Comparison of ENCODE assay signal across 18 cellular contexts in genomic region chr7:139886206-139886605, GRCh38. TPM values are rescaled to one million over a fixed set of nuclear protein-coding genes. Genes with fewer than 3 reads are reported as not detected.
DNase-seq lines count a peak whose midpoint lies in the region; ATAC-seq, FAIRE-seq and TF ChIP-seq lines count a peak whose summit lies in the region.
"Had no signal": no experiment of that assay in that cellular context is flagged by ENCODE, and none has a peak within 500 bp of the region (broad histone marks: within the 10 kb centered on the region; RNA-seq: fewer than 3 reads in every experiment).

No MANE protein-coding gene starts in this region.

- H3K27ac ChIP-seq in heart right ventricle: no peak overlapping the region
- H3K27ac ChIP-seq: cardiac muscle cell, SK-N-MC, tibial nerve, VCaP had no signal

- ATAC-seq in HG02678 (IDR thresholded peaks at IDR 0.05; ENCODE audit: unreplicated experiment): peak; percentile 21
- peak; percentile 83 to 87 for ATAC-seq in stimulated activated naive B cell treated with anti-CD40 and anti-IgM and Interleukin-4, amounts not matched to agents 10 μg/mL and 1 μg/mL and 100 μg/mL, for 72 hours (replicated peaks)
- no peak for ATAC-seq in heart right ventricle

- H3K9me3 ChIP-seq in heart right ventricle: peaks cover 0 to 8% (median 0%) of the 10 kb centered on the region in 11 donors

- H3K27me3 ChIP-seq in heart right ventricle: no peaks in the 10 kb centered on the region
- H3K27me3 ChIP-seq: cardiac muscle cell, tibial nerve had no signal

- DNase-seq in RCC 7860 (ENCODE audit: low spot score): peak; percentile 28
- DNase-seq in fibroblast of villous mesenchyme (ENCODE audit: low read depth): peak; percentile 33
- DNase-seq in stimulated activated naive B cell treated with anti-CD40 and anti-IgM and Interleukin-4, amounts not matched to agents 10 μg/mL and 1 μg/mL and 100 μg/mL, for 72 hours: no peak
- no peak for DNase-seq in heart right ventricle
- DNase-seq in COLO829 (ENCODE audit: low spot score): no peak
- DNase-seq in activated CD4-positive, alpha-beta T cell treated with anti-CD3 and anti-CD28 coated beads, Interleukin-2, amount 10 ng/mL, durations not matched to agents 24 days and 14 days: no peak
- DNase-seq: activated naive CD4-positive, alpha-beta T cell treated with anti-CD3 and anti-CD28 coated beads, Interleukin-2, amount 10 ng/mL, durations not matched to agents 7 days and 5 days; C1 segment of cervical spinal cord; effector memory CD4-positive, alpha-beta T cell; NCI-H1092 treated with DMSO at 0.1 percent for 48 hours; NCI-H2227 treated with DMSO at 0.1 percent for 48 hours had no signal

- FAIRE-seq in RCC 7860 (lab: Jason Lieb, UNC): peak; percentile 87
- FAIRE-seq: frontal cortex had no signal

- intact Hi-C loops in heart right ventricle (cut with DNase I): no loop called here
- intact Hi-C loops in activated CD4-positive, alpha-beta T cell treated with anti-CD3 and anti-CD28 coated beads, Interleukin-2, amount 10 ng/mL, durations not matched to agents 24 days and 14 days (cut with micrococcal nuclease): no loop called here

- peaks cover 0 to 50% (median 0%) of the 10 kb centered on the region in 9 donors for H3K4me1 ChIP-seq in heart right ventricle
- H3K4me1 ChIP-seq: tibial nerve had no signal

- TF ChIP-seq CTCF in fibroblast of villous mesenchyme (IDR thresholded peaks at IDR 0.05; ENCODE audit: insufficient read depth, low read depth, low read length) (no peak), heart right ventricle (IDR thresholded peaks at IDR 0.05) (no peak)

- 84 to 85% methylated on average over 2 of the region's 2 CpGs for WGBS in heart right ventricle, 2 donors

- peaks cover 0 to 7% of the 10 kb centered on the region in 2 donors for H3K27me3 Mint-ChIP-seq in stimulated activated naive B cell treated with anti-CD40 and anti-IgM and Interleukin-4, amounts not matched to agents 10 μg/mL and 1 μg/mL and 100 μg/mL, for 72 hours
- H3K27me3 Mint-ChIP-seq in activated CD4-positive, alpha-beta T cell treated with anti-CD3 and anti-CD28 coated beads, Interleukin-2, amount 10 ng/mL, durations not matched to agents 24 days and 14 days: peaks cover 6% of the 10 kb centered on the region

- H3K27ac Mint-ChIP-seq in stimulated activated naive B cell treated with anti-CD40 and anti-IgM and Interleukin-4, amounts not matched to agents 10 μg/mL and 1 μg/mL and 100 μg/mL, for 72 hours: no peak overlapping the region
- H3K27ac Mint-ChIP-seq in activated CD4-positive, alpha-beta T cell treated with anti-CD3 and anti-CD28 coated beads, Interleukin-2, amount 10 ng/mL, durations not matched to agents 24 days and 14 days: no peak overlapping the region
- H3K27ac Mint-ChIP-seq: activated naive CD4-positive, alpha-beta T cell treated with anti-CD3 and anti-CD28 coated beads, Interleukin-2, amount 10 ng/mL, durations not matched to agents 7 days and 5 days; mesothelial cell of epicardium had no signal

- H3K36me3 Mint-ChIP-seq in stimulated activated naive B cell treated with anti-CD40 and anti-IgM and Interleukin-4, amounts not matched to agents 10 μg/mL and 1 μg/mL and 100 μg/mL, for 72 hours: peaks cover 4 to 13% of the 10 kb centered on the region in 2 donors
- H3K36me3 Mint-ChIP-seq in activated CD4-positive, alpha-beta T cell treated with anti-CD3 and anti-CD28 coated beads, Interleukin-2, amount 10 ng/mL, durations not matched to agents 24 days and 14 days (ENCODE audit: low read depth): no peaks in the 10 kb centered on the region
- H3K36me3 Mint-ChIP-seq: mesothelial cell of epicardium had no signal

- H3K4me3 ChIP-seq in fibroblast of villous mesenchyme (ENCODE audit: low read depth, low read length) (no peak overlapping the region), heart right ventricle (no peak overlapping the region)
- H3K4me3 ChIP-seq: cardiac muscle cell, SK-N-MC, tibial nerve had no signal

- H3K4me1 Mint-ChIP-seq in stimulated activated naive B cell treated with anti-CD40 and anti-IgM and Interleukin-4, amounts not matched to agents 10 μg/mL and 1 μg/mL and 100 μg/mL, for 72 hours: peaks cover 22 to 34% of the 10 kb centered on the region in 2 donors
- H3K4me1 Mint-ChIP-seq in activated CD4-positive, alpha-beta T cell treated with anti-CD3 and anti-CD28 coated beads, Interleukin-2, amount 10 ng/mL, durations not matched to agents 24 days and 14 days: peaks cover 3% of the 10 kb centered on the region
- H3K4me1 Mint-ChIP-seq: activated naive CD4-positive, alpha-beta T cell treated with anti-CD3 and anti-CD28 coated beads, Interleukin-2, amount 10 ng/mL, durations not matched to agents 7 days and 5 days had no signal

- no peaks in the 10 kb centered on the region for H3K36me3 ChIP-seq in heart right ventricle
- H3K36me3 ChIP-seq: cardiac muscle cell, tibial nerve had no signal

- H3K9me3 Mint-ChIP-seq in stimulated activated naive B cell treated with anti-CD40 and anti-IgM and Interleukin-4, amounts not matched to agents 10 μg/mL and 1 μg/mL and 100 μg/mL, for 72 hours: peaks cover 0 to 10% of the 10 kb centered on the region in 2 donors
- peaks cover 12% of the 10 kb centered on the region for H3K9me3 Mint-ChIP-seq in activated CD4-positive, alpha-beta T cell treated with anti-CD3 and anti-CD28 coated beads, Interleukin-2, amount 10 ng/mL, durations not matched to agents 24 days and 14 days
- H3K9me3 Mint-ChIP-seq: activated naive CD4-positive, alpha-beta T cell treated with anti-CD3 and anti-CD28 coated beads, Interleukin-2, amount 10 ng/mL, durations not matched to agents 7 days and 5 days had no signal

- H3K4me3 Mint-ChIP-seq in stimulated activated naive B cell treated with anti-CD40 and anti-IgM and Interleukin-4, amounts not matched to agents 10 μg/mL and 1 μg/mL and 100 μg/mL, for 72 hours: peak overlapping the region in 1 of 2 donors; percentile 4
- no peak overlapping the region for H3K4me3 Mint-ChIP-seq in activated CD4-positive, alpha-beta T cell treated with anti-CD3 and anti-CD28 coated beads, Interleukin-2, amount 10 ng/mL, durations not matched to agents 24 days and 14 days
- H3K4me3 Mint-ChIP-seq: activated naive CD4-positive, alpha-beta T cell treated with anti-CD3 and anti-CD28 coated beads, Interleukin-2, amount 10 ng/mL, durations not matched to agents 7 days and 5 days; mesothelial cell of epicardium had no signal

RNA-seq across cellular contexts. Expression of gene TBXAS1, which starts 57.1 kb away (rescaled TPM):
- total RNA-seq in fibroblast of villous mesenchyme (0.32 TPM in 1 of 2 replicates, not detected in the other), heart right ventricle (10 to 100 TPM in 1 of 10 donors, 1 to 10 TPM in 9; 1.7 to 17.7 (median 3.7) TPM)
- polyA plus RNA-seq in heart right ventricle: 1 to 10 TPM; 2.5 to 4.8 TPM
- total RNA-seq in activated CD4-positive, alpha-beta T cell treated with anti-CD3 and anti-CD28 coated beads, Interleukin-2, amount 10 ng/mL, durations not matched to agents 24 days and 14 days: 1.8 and 3.5 TPM in 2 replicates

Comparison
In these comparisons a context has a peak if more than half of its experiments do, and no peak if none do; other contexts are left out.
1. ATAC-seq: peak in HG02678 (single experiment) and stimulated activated naive B cell treated with anti-CD40 and anti-IgM and Interleukin-4, amounts not matched to agents 10 μg/mL and 1 μg/mL and 100 μg/mL, for 72 hours (2 of 2); none in heart right ventricle (0 of 8).
2. DNase-seq: peak in RCC 7860 (single experiment) and fibroblast of villous mesenchyme (single experiment); none in stimulated activated naive B cell treated with anti-CD40 and anti-IgM and Interleukin-4, amounts not matched to agents 10 μg/mL and 1 μg/mL and 100 μg/mL, for 72 hours (single experiment), heart right ventricle (0 of 2), COLO829 (single experiment) and activated CD4-positive, alpha-beta T cell treated with anti-CD3 and anti-CD28 coated beads, Interleukin-2, amount 10 ng/mL, durations not matched to agents 24 days and 14 days (single experiment).